In the genomic region with DNA sequence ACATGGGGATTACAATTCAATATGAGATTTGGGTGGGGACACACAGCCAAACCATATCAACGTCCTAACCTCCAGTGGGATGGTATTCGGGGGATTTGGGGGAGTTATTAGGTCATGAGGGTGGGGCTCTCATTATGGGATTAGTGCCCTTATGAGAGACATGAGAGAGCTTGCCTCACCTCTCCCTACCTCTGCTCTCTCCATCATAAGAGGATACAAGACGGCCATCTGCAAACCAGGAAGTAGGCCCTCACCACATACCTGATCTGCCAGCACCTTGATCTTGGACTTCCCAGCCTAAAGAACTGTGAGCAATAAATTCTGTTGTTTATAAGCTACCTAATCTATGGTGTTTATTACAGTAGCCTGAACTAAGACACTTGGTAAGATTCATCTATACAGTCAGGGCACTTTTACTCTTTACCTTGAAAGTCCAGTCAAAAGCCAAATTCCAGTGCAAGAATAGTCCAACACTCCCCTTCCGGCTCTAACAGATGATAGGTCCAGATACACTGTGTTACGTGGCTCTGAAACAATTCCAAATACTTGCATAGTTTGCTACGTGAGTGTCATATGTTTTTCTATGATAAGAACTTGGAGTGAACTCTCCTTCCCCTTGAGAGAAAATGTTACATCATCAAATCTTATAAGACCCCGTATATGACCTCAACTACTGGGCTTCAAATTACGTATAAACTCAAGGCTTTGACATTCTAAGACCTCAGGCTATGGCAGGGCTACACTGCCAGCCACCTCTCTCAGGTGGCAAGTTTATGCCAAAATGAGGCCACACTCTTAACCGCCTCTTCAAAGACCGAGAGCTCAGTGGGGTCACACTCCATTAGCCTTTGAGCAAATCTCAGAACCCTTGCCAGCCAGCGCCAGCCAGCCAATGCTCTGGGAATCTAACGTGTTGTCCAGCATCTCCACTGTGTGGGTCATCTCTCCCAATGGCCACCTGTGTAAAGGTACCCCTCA, we compare ENCODE assay signal across 19 cellular contexts.
"Had no signal": no experiment of that assay in that cellular context is flagged by ENCODE, and none has a peak within 500 bp of the region (broad histone marks: within the 10 kb centered on the region; RNA-seq: fewer than 3 reads in every experiment).

No MANE protein-coding gene starts in this region.

- H3K27ac Mint-ChIP-seq: activated CD4-positive, alpha-beta memory T cell treated with anti-CD3 and anti-CD28 coated beads, Interleukin-2, amount 10 ng/mL, durations not matched to agents 7 days and 5 days; activated CD4-positive, alpha-beta T cell treated with anti-CD3 and anti-CD28 coated beads for 36 hours; activated naive CD8-positive, alpha-beta T cell treated with anti-CD3 and anti-CD28 coated beads, Interleukin-2, amount 50 U/mL, for 24 hours; dendritic cell treated with granulocyte-macrophage colony-stimulating factor and Interleukin-4, amounts not matched to agents 40 ng/mL and 50 ng/mL, for 4 days; memory B cell; natural killer cell treated with Interleukin-12 subunit alpha and Interleukin-12 subunit beta and Interleukin-15 and Interleukin-18, amount 100 ng/mL, for 72 hours; stimulated activated naive CD8-positive, alpha-beta T cell treated with anti-CD3 and anti-CD28 coated beads, Interleukin-15, Interleukin-2, amounts not matched to agents 100 ng/mL and 50 ng/mL, for 24 hours had no signal

- H3K4me3 ChIP-seq: esophagus muscularis mucosa, gastrocnemius medialis, left ventricle myocardium inferior, testis, uterus had no signal

- H3K27ac ChIP-seq: esophagus muscularis mucosa, gastrocnemius medialis, left ventricle myocardium inferior, testis, uterus, WERI-Rb-1 had no signal

- H3K36me3 ChIP-seq: esophagus muscularis mucosa, gastrocnemius medialis, left ventricle myocardium inferior, uterus, WERI-Rb-1 had no signal

- ATAC-seq: activated CD4-positive, alpha-beta T cell treated with anti-CD3 and anti-CD28 coated beads for 36 hours; activated naive CD8-positive, alpha-beta T cell treated with anti-CD3 and anti-CD28 coated beads, Interleukin-2, amount 50 U/mL, for 24 hours; gastrocnemius medialis; natural killer cell treated with Interleukin-12 subunit alpha and Interleukin-12 subunit beta and Interleukin-15 and Interleukin-18, amount 100 ng/mL, for 72 hours had no signal

- H3K27me3 ChIP-seq: esophagus muscularis mucosa, gastrocnemius medialis, testis, uterus had no signal

- H3K27me3 Mint-ChIP-seq: activated CD4-positive, alpha-beta memory T cell treated with anti-CD3 and anti-CD28 coated beads, Interleukin-2, amount 10 ng/mL, durations not matched to agents 7 days and 5 days; activated CD4-positive, alpha-beta T cell treated with anti-CD3 and anti-CD28 coated beads for 36 hours; activated naive CD8-positive, alpha-beta T cell treated with anti-CD3 and anti-CD28 coated beads, Interleukin-2, amount 50 U/mL, for 24 hours; dendritic cell treated with granulocyte-macrophage colony-stimulating factor and Interleukin-4, amounts not matched to agents 40 ng/mL and 50 ng/mL, for 4 days; memory B cell; natural killer cell treated with Interleukin-12 subunit alpha and Interleukin-12 subunit beta and Interleukin-15 and Interleukin-18, amount 100 ng/mL, for 72 hours; stimulated activated naive CD8-positive, alpha-beta T cell treated with anti-CD3 and anti-CD28 coated beads, Interleukin-15, Interleukin-2, amounts not matched to agents 100 ng/mL and 50 ng/mL, for 24 hours had no signal

- H3K4me1 ChIP-seq: gastrocnemius medialis, left ventricle myocardium inferior, uterus had no signal

- DNase-seq: activated CD4-positive, alpha-beta memory T cell treated with anti-CD3 and anti-CD28 coated beads, Interleukin-2, amount 10 ng/mL, durations not matched to agents 7 days and 5 days; activated CD4-positive, alpha-beta T cell treated with anti-CD3 and anti-CD28 coated beads for 36 hours; activated CD8-positive, alpha-beta memory T cell treated with anti-CD3 and anti-CD28 coated beads, Interleukin-2, amount 50 U/mL, for 4 hours; activated naive CD4-positive, alpha-beta T cell; activated naive CD8-positive, alpha-beta T cell treated with anti-CD3 and anti-CD28 coated beads, Interleukin-2, amount 50 U/mL, for 24 hours; gastrocnemius medialis; left ventricle myocardium inferior; occipital lobe; stimulated activated CD4-positive, alpha-beta T cell treated with anti-CD3 and anti-CD28 coated beads, Interleukin-12 subunit alpha, Interleukin-12 subunit beta, amount 100 ng/mL, for 4 hours; stimulated activated CD4-positive, alpha-beta T cell treated with anti-CD3 and anti-CD28 coated beads, Interleukin-4, amount 100 ng/mL, for 1 hour; stimulated activated CD8-positive, alpha-beta memory T cell treated with anti-CD3 and anti-CD28 coated beads, Interleukin-4, amount 100 ng/mL, for 48 hours; testis; uterus; WERI-Rb-1 had no signal

- H3K9me3 ChIP-seq: gastrocnemius medialis, testis, uterus had no signal

- H3K4me1 Mint-ChIP-seq: activated CD4-positive, alpha-beta memory T cell treated with anti-CD3 and anti-CD28 coated beads, Interleukin-2, amount 10 ng/mL, durations not matched to agents 7 days and 5 days; activated CD4-positive, alpha-beta T cell treated with anti-CD3 and anti-CD28 coated beads for 36 hours had no signal

- H3K4me3 Mint-ChIP-seq: activated CD4-positive, alpha-beta memory T cell treated with anti-CD3 and anti-CD28 coated beads, Interleukin-2, amount 10 ng/mL, durations not matched to agents 7 days and 5 days; activated CD4-positive, alpha-beta T cell treated with anti-CD3 and anti-CD28 coated beads for 36 hours; activated naive CD8-positive, alpha-beta T cell treated with anti-CD3 and anti-CD28 coated beads, Interleukin-2, amount 50 U/mL, for 24 hours; dendritic cell treated with granulocyte-macrophage colony-stimulating factor and Interleukin-4, amounts not matched to agents 40 ng/mL and 50 ng/mL, for 4 days; memory B cell; natural killer cell treated with Interleukin-12 subunit alpha and Interleukin-12 subunit beta and Interleukin-15 and Interleukin-18, amount 100 ng/mL, for 72 hours; stimulated activated naive CD8-positive, alpha-beta T cell treated with anti-CD3 and anti-CD28 coated beads, Interleukin-15, Interleukin-2, amounts not matched to agents 100 ng/mL and 50 ng/mL, for 24 hours had no signal
